In genomic region chr21:44443891-44444285, GRCh38 we compare ENCODE assay signal across 14 cellular contexts.
"Had no signal": no experiment of that assay in that cellular context is flagged by ENCODE, and none has a peak within 500 bp of the region (broad histone marks: within the 10 kb centered on the region; RNA-seq: fewer than 3 reads in every experiment).

No MANE protein-coding gene starts in this region.

- H3K9me3 ChIP-seq: body of pancreas, thyroid gland had no signal

- H3K27me3 Mint-ChIP-seq: activated naive CD4-positive, alpha-beta T cell treated with anti-CD3 and anti-CD28 coated beads, Interleukin-2, amount 50 U/mL, for 24 hours had no signal

- DNase-seq: activated CD4-positive, alpha-beta T cell treated with anti-CD3 and anti-CD28 coated beads, Interleukin-2, amount 50 U/mL, for 1 hour; activated T-cell treated with anti-CD3 and anti-CD28 coated beads, Interleukin-2, amount 50 U/mL, for 1 hour; amniotic stem cell; central memory CD4-positive, alpha-beta T cell; T1000; thyroid gland had no signal

- H3K27ac Mint-ChIP-seq: activated naive CD4-positive, alpha-beta T cell treated with anti-CD3 and anti-CD28 coated beads, Interleukin-2, amount 50 U/mL, for 24 hours; activated T-helper 2 cell treated with anti-CD3 and anti-CD28 coated beads, Interferon-gamma antibody, Interleukin-2, Interleukin-4, amounts not matched to agents 10 μg/mL and 5 μg/mL and 100 μg/mL, durations not matched to agents 14 hours and 24 hours and 36 hours; nephron; stimulated activated memory B cell treated with anti-CD40 and anti-IgM and Interleukin-4, amounts not matched to agents 10 μg/mL and 1 μg/mL and 100 μg/mL, for 72 hours had no signal

- H3K9me3 Mint-ChIP-seq: activated naive CD4-positive, alpha-beta T cell treated with anti-CD3 and anti-CD28 coated beads, Interleukin-2, amount 50 U/mL, for 24 hours; activated T-helper 2 cell treated with anti-CD3 and anti-CD28 coated beads, Interferon-gamma antibody, Interleukin-2, Interleukin-4, amounts not matched to agents 10 μg/mL and 5 μg/mL and 100 μg/mL, durations not matched to agents 14 hours and 24 hours and 36 hours; nephron; stimulated activated memory B cell treated with anti-CD40 and anti-IgM and Interleukin-4, amounts not matched to agents 10 μg/mL and 1 μg/mL and 100 μg/mL, for 72 hours had no signal

- H3K36me3 Mint-ChIP-seq: activated naive CD4-positive, alpha-beta T cell treated with anti-CD3 and anti-CD28 coated beads, Interleukin-2, amount 50 U/mL, for 24 hours had no signal

- H3K27me3 ChIP-seq: body of pancreas, hepatocyte, thyroid gland had no signal

- H3K4me3 Mint-ChIP-seq: activated naive CD4-positive, alpha-beta T cell treated with anti-CD3 and anti-CD28 coated beads, Interleukin-2, amount 50 U/mL, for 24 hours; nephron; stimulated activated memory B cell treated with anti-CD40 and anti-IgM and Interleukin-4, amounts not matched to agents 10 μg/mL and 1 μg/mL and 100 μg/mL, for 72 hours had no signal

- H3K4me1 ChIP-seq: thyroid gland had no signal

- ATAC-seq: activated CD4-positive, CD25-positive, alpha-beta regulatory T cell treated with anti-CD3 and anti-CD28 coated beads, Interleukin-2, amount 50 U/mL, for 24 hours; body of pancreas; stimulated activated memory B cell treated with anti-CD40 and anti-IgM and Interleukin-4, amounts not matched to agents 10 μg/mL and 1 μg/mL and 100 μg/mL, for 72 hours had no signal

- H3K4me3 ChIP-seq: body of pancreas, coronary artery, hepatocyte, thyroid gland had no signal

- H3K27ac ChIP-seq: body of pancreas, coronary artery, hepatocyte, thyroid gland had no signal

- H3K4me1 Mint-ChIP-seq: activated naive CD4-positive, alpha-beta T cell treated with anti-CD3 and anti-CD28 coated beads, Interleukin-2, amount 50 U/mL, for 24 hours had no signal
